In genomic region chr13:101474419-101474957, GRCh38 we compare ENCODE assay signal across 8 cellular contexts. TPM values are rescaled to one million over a fixed set of nuclear protein-coding genes. Genes with fewer than 3 reads are reported as not detected.
DNase-seq lines count a peak whose midpoint lies in the region; ATAC-seq and TF ChIP-seq lines count a peak whose summit lies in the region.

No MANE protein-coding gene starts in this region.

- H3K4me3 Mint-ChIP-seq in nephron = no peak overlapping the region
- H3K4me3 Mint-ChIP-seq in T-helper 17 cell = no peak overlapping the region

- H3K27me3 Mint-ChIP-seq in nephron (ENCODE audit: low read depth) (no peaks in the 10 kb centered on the region), T-helper 17 cell (peaks cover 28% of the 10 kb centered on the region)

- H3K9me3 ChIP-seq in T-helper 17 cell (ENCODE audit: control insufficient read depth, low read length, poor library complexity, severe bottlenecking) = no peaks in the 10 kb centered on the region

- no peak for ATAC-seq in T-helper 17 cell

- H3K9me3 Mint-ChIP-seq in nephron = peaks cover 3% of the 10 kb centered on the region

- TF ChIP-seq CTCF in nephron (IDR thresholded peaks at IDR 0.05; ENCODE audit: unreplicated experiment in 3 of 3) = peak in 2 of 3 experiments; percentile 35 to 42

- H3K27ac Mint-ChIP-seq in nephron (no peak overlapping the region), T-helper 17 cell (no peak overlapping the region)

- DNase-seq in DMS79 treated with DMSO at 0.1 percent for 48 hours (lab: John Stamatoyannopoulos, UW) (peak; percentile 51), NCI-H82 (lab: John Stamatoyannopoulos, UW) (peak; percentile 80), ecto neural progenitor cell (ENCODE audit: low spot score) (peak; percentile 55), activated gamma-delta T cell treated with Interleukin-2 at 50 U/mL for 16 hours (no peak), T-helper 17 cell (no peak), ureter (ENCODE audit: low spot score) (no peak)
- no peak for DNase-seq in activated CD4-positive, CD25-positive, alpha-beta regulatory T cell (lab: John Stamatoyannopoulos, UW)

- H3K4me1 Mint-ChIP-seq in nephron (peaks cover 9% of the 10 kb centered on the region), T-helper 17 cell (no peaks in the 10 kb centered on the region)

- no peaks in the 10 kb centered on the region for H3K36me3 Mint-ChIP-seq in nephron (ENCODE audit: low read depth)
- H3K36me3 Mint-ChIP-seq in T-helper 17 cell (ENCODE audit: low read depth) = no peaks in the 10 kb centered on the region

RNA-seq across cellular contexts. Expression of gene ITGBL1, which starts 22.0 kb away (rescaled TPM):
- total RNA-seq in T-helper 17 cell = not detected
- total RNA-seq in ureter = 1.9 TPM

RNA-seq across cellular contexts. Expression of gene NALCN, which starts 58.2 kb away (rescaled TPM):
- total RNA-seq in T-helper 17 cell = not detected
- total RNA-seq in ureter = 1.1 TPM

Comparison
In these comparisons a context has a peak if more than half of its experiments do, and no peak if none do; other contexts are left out.
1. DNase-seq: peak in DMS79 treated with DMSO at 0.1 percent for 48 hours (single experiment), NCI-H82 (single experiment) and ecto neural progenitor cell (single experiment); none in activated gamma-delta T cell treated with Interleukin-2 at 50 U/mL for 16 hours (single experiment), T-helper 17 cell (0 of 3), ureter (single experiment) and activated CD4-positive, CD25-positive, alpha-beta regulatory T cell (0 of 4).